Comparison of ENCODE assay signal across 8 cellular contexts in the genomic region with DNA sequence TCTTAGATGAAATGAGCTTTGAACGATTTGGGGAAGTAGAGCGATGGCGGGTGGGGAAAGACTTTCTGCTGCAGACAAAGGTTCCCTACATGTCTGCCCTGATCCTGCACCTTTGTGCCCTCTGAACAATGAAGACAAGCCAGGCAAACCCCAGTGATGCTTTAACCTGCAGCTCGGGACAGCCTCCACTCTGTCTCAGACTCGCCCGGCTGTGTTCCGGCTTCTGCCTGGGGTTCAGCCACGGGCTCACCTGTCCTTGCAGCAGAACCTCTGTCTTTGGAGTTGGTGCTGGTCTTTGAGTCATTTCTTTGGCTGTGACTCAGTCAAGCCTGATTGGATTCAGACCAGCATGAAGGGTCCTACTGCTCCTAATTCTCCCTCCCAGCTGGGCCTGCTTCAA.
DNase-seq lines count a peak whose midpoint lies in the region; ATAC-seq and TF ChIP-seq lines count a peak whose summit lies in the region.
"Not testable (repeated sequence)": the region's sequence is repeated elsewhere in the genome, so short reads cannot be mapped to it uniquely, and the experiment has no call there.

No MANE protein-coding gene starts in this region.

- DNase-seq in chondrocyte (ENCODE audit: low spot score) (peak; percentile 91), right cardiac atrium (peak in 2 of 3 donors; percentile 29), osteocyte (ENCODE audit: extremely low spot score, unreplicated experiment) (peak; percentile 85), posterior vena cava (ENCODE audit: low spot score) (peak; percentile 31), sigmoid colon (peak; percentile 54), aorta (peak in 1 of 2 donors; percentile 15)
- DNase-seq in stimulated activated effector memory CD8-positive, alpha-beta T cell treated with anti-CD3 and anti-CD28 coated beads, Interleukin-12 subunit alpha, Interleukin-12 subunit beta, amount 100 ng/mL, for 72 hours (ENCODE audit: low spot score in 2 of 2); upper lobe of right lung: not testable (repeated sequence)

- not testable (repeated sequence) for H3K4me1 ChIP-seq in right cardiac atrium (ENCODE audit: control insufficient read depth, insufficient read depth, low read length); sigmoid colon; upper lobe of right lung; aorta (ENCODE audit: control insufficient read depth in 1 of 2, insufficient read depth in 2 of 2, low read length in 2 of 2)

- not testable (repeated sequence) for H3K27me3 Mint-ChIP-seq in chondrocyte (ENCODE audit: low read depth); osteocyte (ENCODE audit: unreplicated experiment)

- H3K9me3 ChIP-seq in right cardiac atrium (ENCODE audit: control insufficient read depth, low read length); sigmoid colon; upper lobe of right lung; aorta (ENCODE audit: control insufficient read depth, low read length): not testable (repeated sequence)

- TF ChIP-seq CTCF in chondrocyte (IDR thresholded peaks at IDR 0.05); osteocyte (IDR thresholded peaks at IDR 0.05); sigmoid colon (IDR thresholded peaks at IDR 0.05); upper lobe of right lung (IDR thresholded peaks at IDR 0.05): not testable (repeated sequence)

- H3K4me3 ChIP-seq in right cardiac atrium (ENCODE audit: low read length); sigmoid colon; upper lobe of right lung; aorta (ENCODE audit: low read length in 2 of 2): not testable (repeated sequence)

- H3K27ac ChIP-seq in right cardiac atrium (ENCODE audit: low read length); sigmoid colon; upper lobe of right lung; aorta (ENCODE audit: low read depth in 1 of 2, low read length in 2 of 2): not testable (repeated sequence)

- not testable (repeated sequence) for TF ChIP-seq POLR2A in sigmoid colon (IDR thresholded peaks at IDR 0.05)

- H3K9me3 Mint-ChIP-seq in chondrocyte (ENCODE audit: low read depth); osteocyte (ENCODE audit: unreplicated experiment); stimulated activated effector memory CD8-positive, alpha-beta T cell treated with anti-CD3 and anti-CD28 coated beads, Interleukin-12 subunit alpha, Interleukin-12 subunit beta, amount 100 ng/mL, for 72 hours: not testable (repeated sequence)

- TF ChIP-seq EP300 in sigmoid colon (IDR thresholded peaks at IDR 0.05), result not testable (repeated sequence)

- not testable (repeated sequence) for H3K27me3 ChIP-seq in right cardiac atrium (ENCODE audit: control insufficient read depth, insufficient read depth); sigmoid colon; upper lobe of right lung; aorta (ENCODE audit: control insufficient read depth in 1 of 2, insufficient read depth in 2 of 2, low read length in 1 of 2)

- ATAC-seq in right cardiac atrium, result peak; percentile 23 to 41
- ATAC-seq in stimulated activated effector memory CD8-positive, alpha-beta T cell treated with anti-CD3 and anti-CD28 coated beads, Interleukin-12 subunit alpha, Interleukin-12 subunit beta, amount 100 ng/mL, for 72 hours, result peak; percentile 14
- peak; percentile 35 for ATAC-seq in upper lobe of right lung
- ATAC-seq in aorta (ENCODE audit: low FRiP score), result peak; percentile 27

- H3K4me1 Mint-ChIP-seq in chondrocyte (ENCODE audit: low read depth); osteocyte (ENCODE audit: unreplicated experiment); stimulated activated effector memory CD8-positive, alpha-beta T cell treated with anti-CD3 and anti-CD28 coated beads, Interleukin-12 subunit alpha, Interleukin-12 subunit beta, amount 100 ng/mL, for 72 hours: not testable (repeated sequence)

- H3K4me3 Mint-ChIP-seq in chondrocyte (ENCODE audit: unreplicated experiment); osteocyte (ENCODE audit: unreplicated experiment); stimulated activated effector memory CD8-positive, alpha-beta T cell treated with anti-CD3 and anti-CD28 coated beads, Interleukin-12 subunit alpha, Interleukin-12 subunit beta, amount 100 ng/mL, for 72 hours: not testable (repeated sequence)

- not testable (repeated sequence) for H3K36me3 Mint-ChIP-seq in chondrocyte (ENCODE audit: low read depth); osteocyte (ENCODE audit: unreplicated experiment); stimulated activated effector memory CD8-positive, alpha-beta T cell treated with anti-CD3 and anti-CD28 coated beads, Interleukin-12 subunit alpha, Interleukin-12 subunit beta, amount 100 ng/mL, for 72 hours

- H3K27ac Mint-ChIP-seq in chondrocyte (ENCODE audit: unreplicated experiment); osteocyte (ENCODE audit: unreplicated experiment); stimulated activated effector memory CD8-positive, alpha-beta T cell treated with anti-CD3 and anti-CD28 coated beads, Interleukin-12 subunit alpha, Interleukin-12 subunit beta, amount 100 ng/mL, for 72 hours: not testable (repeated sequence)

- not testable (repeated sequence) for H3K36me3 ChIP-seq in sigmoid colon; upper lobe of right lung; aorta (ENCODE audit: control insufficient read depth in 1 of 2, insufficient read depth in 2 of 2, low read length in 1 of 2)

- intact Hi-C loops in right cardiac atrium (cut with DNase I); posterior vena cava (cut with DNase I); sigmoid colon (cut with DNase I); upper lobe of right lung (cut with DNase I); aorta (cut with DNase I): not testable (repeated sequence)

- 84% methylated on average over 3 of the region's 8 CpGs for WGBS in right cardiac atrium
- WGBS in sigmoid colon, 2 donors, result 88 to 94% methylated on average over 3 of the region's 8 CpGs
- 75 to 86% methylated on average over 3 of the region's 8 CpGs for WGBS in aorta, 2 donors
